ENCODE assay signal across 19 cellular contexts in the genomic region with DNA sequence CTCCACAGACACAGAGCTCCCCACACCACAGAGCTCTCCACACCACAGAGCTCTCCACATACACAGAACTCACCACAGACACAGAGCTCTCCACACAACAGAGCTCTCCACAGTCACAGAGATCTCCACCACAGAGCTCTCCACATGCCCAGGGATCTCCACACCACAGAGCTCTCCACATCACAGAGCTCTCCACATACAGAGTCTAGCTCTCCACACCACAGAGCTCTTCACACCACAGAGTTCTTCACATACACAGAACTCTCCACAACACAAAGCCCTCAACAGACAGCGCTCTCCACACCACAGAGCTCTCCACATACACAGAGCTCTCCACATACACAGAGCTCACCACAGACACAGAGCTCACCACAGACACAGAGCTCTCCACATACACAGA. TPM values are rescaled to one million over a fixed set of nuclear protein-coding genes. Genes with fewer than 3 reads are reported as not detected.
DNase-seq lines count a peak whose midpoint lies in the region; ATAC-seq lines count a peak whose summit lies in the region.
"Had no signal": no experiment of that assay in that cellular context is flagged by ENCODE, and none has a peak within 500 bp of the region (broad histone marks: within the 10 kb centered on the region; RNA-seq: fewer than 3 reads in every experiment).

No MANE protein-coding gene starts in this region.

- POLR2A ChIA-PET in naive thymus-derived CD8-positive, alpha-beta T cell (lab: Charles Lee): no interaction called here

- peak overlapping the region in 1 of 2 donors; percentile 23 for H3K27ac Mint-ChIP-seq in stimulated activated naive CD8-positive, alpha-beta T cell treated with anti-CD3 and anti-CD28 coated beads, Interleukin-15, amount 100 ng/mL, for 72 hours
- peak overlapping the region; percentile 19 to 91 (median 84) for H3K27ac Mint-ChIP-seq in naive thymus-derived CD8-positive, alpha-beta T cell
- H3K27ac Mint-ChIP-seq: nephron had no signal

- no peak overlapping the region for H3K4me3 Mint-ChIP-seq in stimulated activated naive CD8-positive, alpha-beta T cell treated with anti-CD3 and anti-CD28 coated beads, Interleukin-15, amount 100 ng/mL, for 72 hours
- peak overlapping the region in 8 of 10 donors; percentile 6 to 78 (median 46) for H3K4me3 Mint-ChIP-seq in naive thymus-derived CD8-positive, alpha-beta T cell
- H3K4me3 Mint-ChIP-seq: nephron had no signal

- H3K36me3 Mint-ChIP-seq in naive thymus-derived CD8-positive, alpha-beta T cell: peaks cover 0 to 10% (median 0%) of the 10 kb centered on the region in 3 donors

- peaks cover 63% of the 10 kb centered on the region for H3K4me1 Mint-ChIP-seq in stimulated activated naive CD8-positive, alpha-beta T cell treated with anti-CD3 and anti-CD28 coated beads, Interleukin-15, amount 100 ng/mL, for 72 hours
- peaks cover 60 to 83% (median 67%) of the 10 kb centered on the region in 4 donors for H3K4me1 Mint-ChIP-seq in naive thymus-derived CD8-positive, alpha-beta T cell
- H3K4me1 Mint-ChIP-seq: nephron had no signal

- peak; percentile 27 for ATAC-seq in stimulated activated naive CD8-positive, alpha-beta T cell treated with anti-CD3 and anti-CD28 coated beads, Interleukin-15, amount 100 ng/mL, for 72 hours
- ATAC-seq in stimulated activated naive CD8-positive, alpha-beta T cell treated with anti-CD3 and anti-CD28 coated beads, Interleukin-15, Interleukin-2, amounts not matched to agents 100 U/mL and 50 U/mL, for 24 hours: no peak
- peak; percentile 59 to 69 for ATAC-seq in naive thymus-derived CD8-positive, alpha-beta T cell
- ATAC-seq in HG03097 (IDR thresholded peaks at IDR 0.05; ENCODE audit: low FRiP score, unreplicated experiment): no peak

- H3K9me3 Mint-ChIP-seq in stimulated activated naive CD8-positive, alpha-beta T cell treated with anti-CD3 and anti-CD28 coated beads, Interleukin-15, amount 100 ng/mL, for 72 hours: no peaks in the 10 kb centered on the region
- peaks cover 0 to 29% (median 10%) of the 10 kb centered on the region in 9 donors for H3K9me3 Mint-ChIP-seq in naive thymus-derived CD8-positive, alpha-beta T cell
- H3K9me3 Mint-ChIP-seq: nephron had no signal

- peaks cover 61% of the 10 kb centered on the region for H3K27me3 Mint-ChIP-seq in stimulated activated naive CD8-positive, alpha-beta T cell treated with anti-CD3 and anti-CD28 coated beads, Interleukin-15, amount 100 ng/mL, for 72 hours
- H3K27me3 Mint-ChIP-seq in naive thymus-derived CD8-positive, alpha-beta T cell: peaks cover 25 to 46% (median 32%) of the 10 kb centered on the region in 5 donors

- DNase-seq in stimulated activated naive CD8-positive, alpha-beta T cell treated with anti-CD3 and anti-CD28 coated beads, Interleukin-15, amount 100 ng/mL, for 72 hours: peak in 1 of 2 donors; percentile 19
- no peak for DNase-seq in stimulated activated naive CD8-positive, alpha-beta T cell treated with anti-CD3 and anti-CD28 coated beads, Interleukin-15, Interleukin-2, amounts not matched to agents 100 U/mL and 50 U/mL, for 24 hours
- peak; percentile 42 for DNase-seq in activated CD8-positive, alpha-beta memory T cell treated with anti-CD3 and anti-CD28 coated beads, Interleukin-2, amount 50 U/mL, for 48 hours
- peak in 7 of 10 donors; percentile 31 to 67 (median 57) for DNase-seq in naive thymus-derived CD8-positive, alpha-beta T cell
- DNase-seq in NCI-H1930 (lab: John Stamatoyannopoulos, UW): no peak
- no peak for DNase-seq in EL
- DNase-seq: anterior cingulate cortex, DMS153, GF-D8, glutamatergic neuron, HCEC 1CT, KG1, mesendoderm, NCI-H1694, NCI-H2171 treated with DMSO at 0.1 percent for 48 hours, NCI-H774, SHP77 had no signal

RNA-seq across cellular contexts. Expression of a gene that starts 55.3 kb away (rescaled TPM):
- total RNA-seq in naive thymus-derived CD8-positive, alpha-beta T cell: 10 to 100 TPM; 38.7 to 41.5 TPM
- 10 to 100 TPM in 1 of 3 donors, 1 to 10 TPM in 2; 9.2 to 12.4 (median 9.2) TPM for polyA plus RNA-seq in naive thymus-derived CD8-positive, alpha-beta T cell

RNA-seq across cellular contexts. Expression of a gene that starts 55.3 kb away (rescaled TPM):
- total RNA-seq in naive thymus-derived CD8-positive, alpha-beta T cell: 1 to 10 TPM; 7.2 to 7.4 TPM
- polyA plus RNA-seq in naive thymus-derived CD8-positive, alpha-beta T cell: under 1 TPM; 0.35 to 0.67 (median 0.63) TPM

Comparison
In these comparisons a context has a peak if more than half of its experiments do, and no peak if none do; other contexts are left out.
1. ATAC-seq: peak in stimulated activated naive CD8-positive, alpha-beta T cell treated with anti-CD3 and anti-CD28 coated beads, Interleukin-15, amount 100 ng/mL, for 72 hours (single experiment) and naive thymus-derived CD8-positive, alpha-beta T cell (2 of 2); none in stimulated activated naive CD8-positive, alpha-beta T cell treated with anti-CD3 and anti-CD28 coated beads, Interleukin-15, Interleukin-2, amounts not matched to agents 100 U/mL and 50 U/mL, for 24 hours (single experiment) and HG03097 (single experiment).
2. DNase-seq: peak in activated CD8-positive, alpha-beta memory T cell treated with anti-CD3 and anti-CD28 coated beads, Interleukin-2, amount 50 U/mL, for 48 hours (single experiment) and naive thymus-derived CD8-positive, alpha-beta T cell (7 of 10); none in stimulated activated naive CD8-positive, alpha-beta T cell treated with anti-CD3 and anti-CD28 coated beads, Interleukin-15, Interleukin-2, amounts not matched to agents 100 U/mL and 50 U/mL, for 24 hours (single experiment), NCI-H1930 (0 of 2) and EL (single experiment).
3. H3K4me3 Mint-ChIP-seq: peak in naive thymus-derived CD8-positive, alpha-beta T cell (8 of 10); none in stimulated activated naive CD8-positive, alpha-beta T cell treated with anti-CD3 and anti-CD28 coated beads, Interleukin-15, amount 100 ng/mL, for 72 hours (0 of 2).